10 cellular contexts compared by ENCODE assay signal in genomic region chr2:23404426-23404825, GRCh38. TPM values are rescaled to one million over a fixed set of nuclear protein-coding genes. Genes with fewer than 3 reads are reported as not detected.
DNase-seq lines count a peak whose midpoint lies in the region; ATAC-seq and TF ChIP-seq lines count a peak whose summit lies in the region.
"Had no signal": no experiment of that assay in that cellular context is flagged by ENCODE, and none has a peak within 500 bp of the region (broad histone marks: within the 10 kb centered on the region; RNA-seq: fewer than 3 reads in every experiment).

No MANE protein-coding gene starts in this region.

- no peaks in the 10 kb centered on the region for H3K27me3 ChIP-seq in psoas muscle (ENCODE audit: insufficient read depth in 3 of 3, low read length in 2 of 3)
- H3K27me3 ChIP-seq: body of pancreas had no signal

- CTCF ChIA-PET in T-cell (lab: Charles Lee) = no interaction called here

- no peak overlapping the region for H3K27ac ChIP-seq in psoas muscle

- ATAC-seq in HG02588 (IDR thresholded peaks at IDR 0.05; ENCODE audit: unreplicated experiment) (peak; percentile 55), T-cell (replicated peaks in 1 of 4) (peak; percentile 45 to 79 (median 66)), psoas muscle (peak in 3 of 4 donors; percentile 21 to 65 (median 43))

- peaks cover 2 to 4% of the 10 kb centered on the region in 2 donors for H3K27me3 Mint-ChIP-seq in T-cell
- H3K27me3 Mint-ChIP-seq in activated T-cell treated with anti-CD3 and anti-CD28 coated beads, Interleukin-2, amount 50 U/mL, for 24 hours = no peaks in the 10 kb centered on the region
- H3K27me3 Mint-ChIP-seq: CD4-positive, CD25-positive, alpha-beta regulatory T cell had no signal

- DNase-seq in NCI-H82 (lab: John Stamatoyannopoulos, UW) (peak; percentile 52), NCI-H82 treated with DMSO at 0.1 percent for 48 hours (lab: John Stamatoyannopoulos, UW; ENCODE audit: unreplicated experiment) (no peak), NCI-H1092 treated with DMSO at 0.1 percent for 48 hours (lab: John Stamatoyannopoulos, UW) (peak; percentile 69), T-cell (peak in 1 of 34 experiments; percentile 17), glomerular endothelial cell (ENCODE audit: extremely low read depth, low read depth, low spot score) (peak; percentile 36), psoas muscle (no peak)
- no peak for DNase-seq in activated T-cell treated with anti-CD3 and anti-CD28 coated beads, Interleukin-2, amount 50 U/mL, for 24 hours

- H3K36me3 Mint-ChIP-seq in T-cell = no peaks in the 10 kb centered on the region
- H3K36me3 Mint-ChIP-seq in activated T-cell treated with anti-CD3 and anti-CD28 coated beads, Interleukin-2, amount 50 U/mL, for 24 hours (ENCODE audit: low read depth) = no peaks in the 10 kb centered on the region
- H3K36me3 Mint-ChIP-seq: CD4-positive, CD25-positive, alpha-beta regulatory T cell had no signal

- 16 to 23% (median 23%) methylated on average over 8 of the region's 8 CpGs for WGBS in psoas muscle, 3 donors

- TF ChIP-seq CTCF in psoas muscle (IDR thresholded peaks at IDR 0.05) = peak; percentile 19

- no peaks in the 10 kb centered on the region for H3K9me3 ChIP-seq in psoas muscle
- H3K9me3 ChIP-seq: body of pancreas had no signal

- H3K4me1 ChIP-seq in psoas muscle = peaks cover 11% of the 10 kb centered on the region

- H3K27ac Mint-ChIP-seq in T-cell = no peak overlapping the region
- H3K27ac Mint-ChIP-seq in activated T-cell treated with anti-CD3 and anti-CD28 coated beads, Interleukin-2, amount 50 U/mL, for 24 hours = no peak overlapping the region

- intact Hi-C loops in psoas muscle (cut with DNase I) = no loop called here

- peak overlapping the region in 1 of 3 donors; percentile 42 for H3K4me3 Mint-ChIP-seq in T-cell
- no peak overlapping the region for H3K4me3 Mint-ChIP-seq in activated T-cell treated with anti-CD3 and anti-CD28 coated beads, Interleukin-2, amount 50 U/mL, for 24 hours
- H3K4me3 Mint-ChIP-seq: CD4-positive, CD25-positive, alpha-beta regulatory T cell had no signal

- POLR2A ChIA-PET in T-cell (lab: Charles Lee) = interaction anchor here in 1 of 2 donors (0.6 kb wide), 1 partner anchor 57 kb away, joined by 4 read pairs; no protein-coding TSS in a partner anchor

- no peaks in the 10 kb centered on the region for H3K36me3 ChIP-seq in psoas muscle (ENCODE audit: insufficient read depth in 1 of 2, low read depth in 1 of 2)

- no peaks in the 10 kb centered on the region for H3K9me3 Mint-ChIP-seq in T-cell
- H3K9me3 Mint-ChIP-seq in activated T-cell treated with anti-CD3 and anti-CD28 coated beads, Interleukin-2, amount 50 U/mL, for 24 hours = no peaks in the 10 kb centered on the region
- H3K9me3 Mint-ChIP-seq: CD4-positive, CD25-positive, alpha-beta regulatory T cell had no signal

- no peak overlapping the region for H3K4me3 ChIP-seq in psoas muscle
- H3K4me3 ChIP-seq: body of pancreas had no signal

- H3K4me1 Mint-ChIP-seq in T-cell = peaks cover 12 to 15% (median 14%) of the 10 kb centered on the region in 3 donors
- H3K4me1 Mint-ChIP-seq in activated T-cell treated with anti-CD3 and anti-CD28 coated beads, Interleukin-2, amount 50 U/mL, for 24 hours (ENCODE audit: low read depth) = peaks cover 14% of the 10 kb centered on the region

RNA-seq across cellular contexts. Expression of gene KLHL29, which starts 19.4 kb away (rescaled TPM):
- total RNA-seq in T-cell (1 to 10 TPM; 1.8 to 6.6 (median 2.5) TPM), glomerular endothelial cell (6.5 and 8.3 TPM in 2 replicates), psoas muscle (10 to 100 TPM in 1 of 4 donors, 1 to 10 TPM in 3; 4.4 to 14.1 (median 7.7) TPM)
- polyA plus RNA-seq in psoas muscle = 10 to 100 TPM in 1 of 3 donors, 1 to 10 TPM in 2; 4.7 to 13.3 (median 6.4) TPM

Comparison
In these comparisons a context has a peak if more than half of its experiments do, and no peak if none do; other contexts are left out.
1. DNase-seq: peak in NCI-H82 (single experiment), NCI-H1092 treated with DMSO at 0.1 percent for 48 hours (single experiment) and glomerular endothelial cell (single experiment); none in NCI-H82 treated with DMSO at 0.1 percent for 48 hours (single experiment), psoas muscle (0 of 2) and activated T-cell treated with anti-CD3 and anti-CD28 coated beads, Interleukin-2, amount 50 U/mL, for 24 hours (single experiment).
2. Peak in every context shown above with its lines, with median percentiles within 50 percentile points of each other: ATAC-seq.